In genomic region chr6:57209030-57209429, GRCh38 we compare ENCODE assay signal across 24 cellular contexts.
DNase-seq lines count a peak whose midpoint lies in the region; ATAC-seq, FAIRE-seq and TF ChIP-seq lines count a peak whose summit lies in the region.
"Had no signal": no experiment of that assay in that cellular context is flagged by ENCODE, and none has a peak within 500 bp of the region (broad histone marks: within the 10 kb centered on the region; RNA-seq: fewer than 3 reads in every experiment).

No MANE protein-coding gene starts in this region.

- peaks cover 0 to 2% of the 10 kb centered on the region in 2 experiments; a peak in 1 of 3 replicates for H3K36me3 ChIP-seq in HEK293 (ENCODE audit: control insufficient read depth in 2 of 2, insufficient read depth in 1 of 2, low read length in 2 of 2)

- H3K9me3 ChIP-seq in HEK293 (ENCODE audit: control insufficient read depth, insufficient read depth, low read depth, low read length): no peaks in the 10 kb centered on the region

- TF ChIP-seq CTCF in HEK293 (tag by site-specific recombination; IDR thresholded peaks at IDR 0.05): no peak

- H3K4me1 ChIP-seq in HEK293 (ENCODE audit: control insufficient read depth, insufficient read depth, low read length): no peaks in the 10 kb centered on the region

- no peak for ATAC-seq in HG03280 (IDR thresholded peaks at IDR 0.05; ENCODE audit: unreplicated experiment)
- ATAC-seq in HG03442 (IDR thresholded peaks at IDR 0.05; ENCODE audit: unreplicated experiment): no peak
- ATAC-seq: T-cell had no signal

- no peak overlapping the region for H3K27ac ChIP-seq in HEK293 (ENCODE audit: extremely low read depth, low read depth, low read length)
- H3K27ac ChIP-seq: HL-60 had no signal

- FAIRE-seq in G401.6 (lab: Jason Lieb, UNC): peak; percentile 78

- CTCF ChIA-PET in HEK293 (lab: Yijun Ruan, JAX): interaction anchor here (1.0 kb wide), 1 partner anchor 19 kb away, joined by 3 read pairs; no protein-coding TSS in a partner anchor

- H3K4me3 ChIP-seq in HEK293 (ENCODE audit: low read depth, low read length): no peak overlapping the region
- H3K4me3 ChIP-seq: SK-N-MC had no signal

- POLR2A ChIA-PET in HEK293 (lab: Yijun Ruan, JAX): no interaction called here

- DNase-seq in MV-4-11 (lab: John Stamatoyannopoulos, UW) (peak; percentile 26), foreskin melanocyte (peak; percentile 14), NCI-H2029 (lab: John Stamatoyannopoulos, UW) (no peak)
- no peak for DNase-seq in activated CD4-positive, CD25-positive, alpha-beta regulatory T cell treated with anti-CD3 and anti-CD28 coated beads, Interleukin-2, amount 50 U/mL, for 72 hours
- DNase-seq: 8988T, COR-L47, DMS 273 treated with DMSO at 0.1 percent for 48 hours, DND-41, GDM1, H7, NCI-H1105 treated with DMSO at 0.1 percent for 48 hours, NCI-H1694 treated with DMSO at 0.1 percent for 48 hours, NCI-H2107, NCI-H510A, NCI-H774, OCI-M1, SHP77, T-cell had no signal

TF ChIP-seq in HEK293, 187 proteins besides CTCF, POLR2A, EP300 and RAD21:
- TF ChIP-seq ZBTB20 (tag by site-specific recombination; IDR thresholded peaks at IDR 0.05): peak; percentile 37; the same call in 1 of the 2 replicates
- TF ChIP-seq TCF7L2 (IDR thresholded peaks at IDR 0.05; ENCODE audit: borderline replicate concordance, low read depth, low read length): no peak
- 0 out of 2 replicates have a peak, but pooled peaks have one; percentile 18 for TF ChIP-seq PRDM6 (tag by site-specific recombination; IDR thresholded peaks at IDR 0.05)
TF ChIP-seq in HEK293: peak in this region for 2.

Comparison
In these comparisons a context has a peak if more than half of its experiments do, and no peak if none do; other contexts are left out.
1. DNase-seq: peak in MV-4-11 (single experiment) and foreskin melanocyte (single experiment); none in activated CD4-positive, CD25-positive, alpha-beta regulatory T cell treated with anti-CD3 and anti-CD28 coated beads, Interleukin-2, amount 50 U/mL, for 72 hours (single experiment) and NCI-H2029 (single experiment).